Comparison of ENCODE assay signal across 10 cellular contexts in the genomic region with DNA sequence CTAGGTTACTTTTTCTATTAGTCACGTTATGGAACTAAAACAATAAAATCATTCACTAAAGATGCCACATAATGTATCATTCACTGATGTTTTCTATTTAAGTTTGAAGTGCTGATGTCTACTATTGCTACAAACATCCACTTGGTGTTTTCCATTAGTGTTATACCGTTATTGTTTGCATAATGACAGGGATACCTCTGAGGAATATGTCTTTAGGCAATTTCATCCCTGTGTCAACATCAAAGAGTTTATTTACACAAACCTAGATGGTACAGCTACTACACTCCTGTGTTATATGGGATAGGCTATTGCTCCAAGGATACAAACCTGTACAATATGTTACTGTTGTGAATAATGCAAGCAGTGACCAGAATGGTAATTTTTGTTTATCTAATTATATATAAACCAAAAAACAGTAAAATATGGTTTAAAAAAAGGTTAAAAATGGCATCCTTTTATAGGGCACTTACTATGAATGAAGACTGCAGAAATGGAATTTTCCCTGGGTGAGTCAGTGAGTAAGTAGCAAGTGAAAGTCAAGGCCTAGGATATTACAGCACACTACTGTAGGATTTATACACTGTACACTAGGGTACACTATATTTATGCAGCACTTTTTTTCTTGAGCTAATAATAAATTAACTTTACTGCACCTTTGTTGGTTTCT. TPM values are rescaled to one million over a fixed set of nuclear protein-coding genes. Genes with fewer than 3 reads are reported as not detected.
"Had no signal": no experiment of that assay in that cellular context is flagged by ENCODE, and none has a peak within 500 bp of the region (broad histone marks: within the 10 kb centered on the region; RNA-seq: fewer than 3 reads in every experiment).

No MANE protein-coding gene starts in this region.

RNA-seq across cellular contexts. Expression of gene KLRC2, which starts 3.9 kb away (rescaled TPM):
- total RNA-seq: epithelial cell of proximal tubule, neural crest cell, pulmonary artery endothelial cell had no signal
- polyA plus RNA-seq: hepatocyte had no signal

RNA-seq across cellular contexts. Expression of gene KLRC1, which starts 13.4 kb away (rescaled TPM):
- total RNA-seq: epithelial cell of proximal tubule, hepatocyte, lower leg skin, myocyte, neural crest cell, osteocyte, pulmonary artery endothelial cell, sciatic nerve had no signal
- polyA plus RNA-seq: hepatocyte had no signal

RNA-seq across cellular contexts. Expression of gene KLRC3, which starts 19.3 kb away (rescaled TPM):
- total RNA-seq: body of pancreas, epithelial cell of proximal tubule, hepatocyte, lower leg skin, myocyte, neural crest cell, pulmonary artery endothelial cell, sciatic nerve, transverse colon had no signal
- polyA plus RNA-seq: hepatocyte had no signal

RNA-seq across cellular contexts. Expression of gene KLRC4, which starts 30.2 kb away (rescaled TPM):
- total RNA-seq: body of pancreas, epithelial cell of proximal tubule, hepatocyte, lower leg skin, myocyte, neural crest cell, pulmonary artery endothelial cell had no signal
- polyA plus RNA-seq: hepatocyte had no signal

RNA-seq across cellular contexts. Expression of gene KLRK1, which starts 49.9 kb away (rescaled TPM):
- total RNA-seq: epithelial cell of proximal tubule, hepatocyte, neural crest cell, pulmonary artery endothelial cell had no signal
